Comparison of ENCODE assay signal across 20 cellular contexts in the genomic region with DNA sequence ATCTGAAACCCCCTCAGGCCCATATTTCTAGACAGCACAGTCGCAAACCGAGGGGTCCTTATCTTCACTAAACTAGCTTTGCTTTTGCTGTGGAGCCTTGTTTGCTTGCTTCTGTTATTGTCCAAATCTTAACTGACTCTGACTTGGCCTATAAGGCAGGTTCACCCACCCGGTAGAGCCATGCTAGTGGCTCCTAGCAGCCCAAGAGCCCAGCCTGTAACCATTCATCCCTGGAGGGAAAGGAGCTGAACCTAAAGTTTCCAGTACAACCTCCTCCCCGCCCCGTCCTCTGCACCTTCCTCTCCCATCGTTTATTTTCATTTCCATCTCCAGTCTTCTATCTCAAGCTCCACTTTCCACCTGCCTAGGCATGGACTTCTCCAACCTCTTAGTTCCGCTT.
"Had no signal": no experiment of that assay in that cellular context is flagged by ENCODE, and none has a peak within 500 bp of the region (broad histone marks: within the 10 kb centered on the region; RNA-seq: fewer than 3 reads in every experiment).

No MANE protein-coding gene starts in this region.

- H3K36me3 ChIP-seq: SJSA1 had no signal

- H3K27me3 ChIP-seq: SJSA1 had no signal

- DNase-seq: KBM-7, NCI-H1092, NCI-H1105 treated with DMSO at 0.1 percent for 48 hours, NCI-H1417 treated with DMSO at 0.1 percent for 48 hours, NCI-H146, NCI-H2029, NCI-H2081 treated with DMSO at 0.1 percent for 48 hours, NCI-H2171, NCI-H226, NCI-H446, NCI-H510A, NCI-H524 treated with DMSO at 0.1 percent for 48 hours, NCI-H69, NCI-H774, Right ventricle myocardium superior, RPMI8226, SIG-M5 had no signal

- H3K4me1 ChIP-seq: SJSA1 had no signal

- H3K27ac ChIP-seq: SJSA1, SK-N-MC had no signal

- ATAC-seq: HepG2 had no signal

- H3K4me3 ChIP-seq: SJSA1, SK-N-MC had no signal
